25 cellular contexts compared by ENCODE assay signal in genomic region chr10:23155166-23155565, GRCh38. TPM values are rescaled to one million over a fixed set of nuclear protein-coding genes. Genes with fewer than 3 reads are reported as not detected.
DNase-seq lines count a peak whose midpoint lies in the region; ATAC-seq and TF ChIP-seq lines count a peak whose summit lies in the region.
"Had no signal": no experiment of that assay in that cellular context is flagged by ENCODE, and none has a peak within 500 bp of the region (broad histone marks: within the 10 kb centered on the region; RNA-seq: fewer than 3 reads in every experiment).

No MANE protein-coding gene starts in this region.

- H2AFZ ChIP-seq in mammary epithelial cell (ENCODE audit: low read depth, low read length) = no peak overlapping the region
- H2AFZ ChIP-seq in PC-9 = no peak overlapping the region

- H3K4me3 ChIP-seq in mammary epithelial cell (replicated peaks in 1 of 3; ENCODE audit: insufficient read depth in 1 of 3, low read depth in 2 of 3, low read length in 3 of 3) (no peak overlapping the region), PC-9 (no peak overlapping the region), epithelial cell of esophagus (ENCODE audit: low read length) (no peak overlapping the region), body of pancreas (no peak overlapping the region)
- H3K4me3 ChIP-seq: cardiac muscle cell, K562, psoas muscle, spleen had no signal

- H3F3A ChIP-seq in PC-9 (ENCODE audit: insufficient read depth, low read depth) = no peaks in the 10 kb centered on the region

- H3K4me3 Mint-ChIP-seq in MCF 10A (ENCODE audit: unreplicated experiment) = no peak overlapping the region
- no peak overlapping the region for H3K4me3 Mint-ChIP-seq in T-helper 2 cell treated with Interferon-gamma antibody and Interleukin-4, amounts not matched to agents 5 μg/mL and 100 μg/mL, for 36 hours
- H3K4me3 Mint-ChIP-seq: activated CD4-positive, alpha-beta T cell treated with anti-CD3 and anti-CD28 coated beads, Interleukin-2, amount 10 ng/mL, durations not matched to agents 7 days and 5 days; activated naive CD8-positive, alpha-beta T cell treated with anti-CD3 and anti-CD28 coated beads, Interleukin-2, amount 50 U/mL, for 24 hours; CD14-positive monocyte; HFFc6; neural crest cell had no signal

- H3K9me3 Mint-ChIP-seq in MCF 10A (ENCODE audit: unreplicated experiment) = no peaks in the 10 kb centered on the region
- no peaks in the 10 kb centered on the region for H3K9me3 Mint-ChIP-seq in T-helper 2 cell treated with Interferon-gamma antibody and Interleukin-4, amounts not matched to agents 5 μg/mL and 100 μg/mL, for 36 hours
- H3K9me3 Mint-ChIP-seq: activated CD4-positive, alpha-beta T cell treated with anti-CD3 and anti-CD28 coated beads, Interleukin-2, amount 10 ng/mL, durations not matched to agents 7 days and 5 days; activated naive CD8-positive, alpha-beta T cell treated with anti-CD3 and anti-CD28 coated beads, Interleukin-2, amount 50 U/mL, for 24 hours; CD14-positive monocyte; HFFc6; neural crest cell had no signal

- no peak for TF ChIP-seq POLR2A in body of pancreas (IDR thresholded peaks at IDR 0.05)

- H3K36me3 Mint-ChIP-seq in MCF 10A (ENCODE audit: insufficient read depth, unreplicated experiment) = no peaks in the 10 kb centered on the region
- H3K36me3 Mint-ChIP-seq in T-helper 2 cell treated with Interferon-gamma antibody and Interleukin-4, amounts not matched to agents 5 μg/mL and 100 μg/mL, for 36 hours (ENCODE audit: low read depth) = no peaks in the 10 kb centered on the region
- H3K36me3 Mint-ChIP-seq: CD14-positive monocyte had no signal

- in situ Hi-C loops in mammary epithelial cell (cut with MboI; ENCODE audit: low sequenced_read_pairs in 2 of 2) = loop anchor here in 1 of 2 donors (5.0 to 25.0 kb wide), 3 partner anchors 142 to 1407 kb away; no protein-coding TSS in a partner anchor

- no peak overlapping the region for H3K9ac ChIP-seq in mammary epithelial cell (ENCODE audit: insufficient read depth, low read length)

- no peaks in the 10 kb centered on the region for H4K20me1 ChIP-seq in mammary epithelial cell (ENCODE audit: insufficient read depth, low read length)
- H4K20me1 ChIP-seq in PC-9 (ENCODE audit: insufficient read depth) = no peaks in the 10 kb centered on the region

- no peaks in the 10 kb centered on the region for H3K79me2 ChIP-seq in mammary epithelial cell (ENCODE audit: insufficient read depth, low read length)
- no peaks in the 10 kb centered on the region for H3K79me2 ChIP-seq in PC-9 (ENCODE audit: low read depth)

- H3K4me1 Mint-ChIP-seq in MCF 10A (ENCODE audit: insufficient read depth, unreplicated experiment) = peaks cover 17% of the 10 kb centered on the region
- peaks cover 2% of the 10 kb centered on the region for H3K4me1 Mint-ChIP-seq in T-helper 2 cell treated with Interferon-gamma antibody and Interleukin-4, amounts not matched to agents 5 μg/mL and 100 μg/mL, for 36 hours (ENCODE audit: low read depth)

- WGBS in mammary epithelial cell (ENCODE audit: low coverage, missing lambda C conversion rate) = 77% methylated on average over 8 of the region's 8 CpGs
- 78 to 80% methylated on average over 7 to 8 of the region's 8 CpGs for WGBS in body of pancreas, 2 donors

- H3K9me3 ChIP-seq in mammary epithelial cell (replicated peaks; ENCODE audit: insufficient read depth, low read length) (no peaks in the 10 kb centered on the region), PC-9 (ENCODE audit: insufficient read depth, low read depth) (no peaks in the 10 kb centered on the region), body of pancreas (no peaks in the 10 kb centered on the region)
- H3K9me3 ChIP-seq: psoas muscle, spleen had no signal

- H3K9me2 ChIP-seq in PC-9 (ENCODE audit: insufficient read depth) = no peaks in the 10 kb centered on the region

- peaks cover 29% of the 10 kb centered on the region for H3K27me3 Mint-ChIP-seq in MCF 10A (ENCODE audit: insufficient read depth, unreplicated experiment)
- H3K27me3 Mint-ChIP-seq in T-helper 2 cell treated with Interferon-gamma antibody and Interleukin-4, amounts not matched to agents 5 μg/mL and 100 μg/mL, for 36 hours (ENCODE audit: low read depth) = peaks cover 3% of the 10 kb centered on the region

- ATAC-seq in HG03439 (IDR thresholded peaks at IDR 0.05; ENCODE audit: unreplicated experiment) = no peak
- no peak for ATAC-seq in body of pancreas
- ATAC-seq in GM18511 (IDR thresholded peaks at IDR 0.05; ENCODE audit: unreplicated experiment) = no peak
- ATAC-seq: K562, left cardiac atrium, psoas muscle had no signal

- CTCF ChIA-PET in MCF 10A (lab: Yijun Ruan, JAX) = interaction anchor here (0.5 to 9.7 kb wide), 7 partner anchors 8 to 1138 kb away, joined by 3 to 141 read pairs (median 3); no protein-coding TSS in a partner anchor
- CTCF ChIA-PET in mammary epithelial cell (lab: Charles Lee; ENCODE audit: low non-redundant PET) = no interaction called here
- CTCF ChIA-PET in PC-9 (lab: Charles Lee) = no interaction called here

- H3K27ac ChIP-seq in mammary epithelial cell (ENCODE audit: insufficient read depth, low read depth, low read length) = no peak overlapping the region
- no peak overlapping the region for H3K27ac ChIP-seq in PC-9
- H3K27ac ChIP-seq in body of pancreas = no peak overlapping the region
- H3K27ac ChIP-seq: cardiac muscle cell, epithelial cell of prostate, psoas muscle, spleen had no signal

- H3K4me2 ChIP-seq in mammary epithelial cell (ENCODE audit: insufficient read depth, low read depth, low read length) (no peak overlapping the region), PC-9 (peak overlapping the region; percentile 51)

- H3K27me3 ChIP-seq in mammary epithelial cell (ENCODE audit: insufficient read depth, low read length) (peaks cover 3% of the 10 kb centered on the region), PC-9 (ENCODE audit: insufficient read depth, low read depth) (no peaks in the 10 kb centered on the region), body of pancreas (no peaks in the 10 kb centered on the region)

- BruUV-seq in MCF 10A (replicated peaks; lab: Mats Ljungman, UMichigan) (no TSS peak), mammary epithelial cell (replicated peaks; lab: Mats Ljungman, UMichigan) (no TSS peak), PC-9 (replicated peaks; lab: Mats Ljungman, UMichigan) (no TSS peak)

- H3K27ac Mint-ChIP-seq in MCF 10A (ENCODE audit: low read depth, unreplicated experiment) = no peak overlapping the region
- no peak overlapping the region for H3K27ac Mint-ChIP-seq in T-helper 2 cell treated with Interferon-gamma antibody and Interleukin-4, amounts not matched to agents 5 μg/mL and 100 μg/mL, for 36 hours
- H3K27ac Mint-ChIP-seq: activated CD4-positive, alpha-beta T cell treated with anti-CD3 and anti-CD28 coated beads, Interleukin-2, amount 10 ng/mL, durations not matched to agents 7 days and 5 days; activated naive CD8-positive, alpha-beta T cell treated with anti-CD3 and anti-CD28 coated beads, Interleukin-2, amount 50 U/mL, for 24 hours; HFFc6 had no signal

- H3K4me1 ChIP-seq in mammary epithelial cell (ENCODE audit: insufficient read depth, low read length) (no peaks in the 10 kb centered on the region), PC-9 (replicated peaks; ENCODE audit: insufficient read depth) (no peaks in the 10 kb centered on the region), body of pancreas (peaks cover 16% of the 10 kb centered on the region)

- POLR2A ChIA-PET in MCF 10A (lab: Yijun Ruan, JAX) (no interaction called here), PC-9 (lab: Charles Lee; ENCODE audit: unreplicated experiment) (no interaction called here)

- dilution Hi-C loops in mammary epithelial cell (cut with HindIII; ENCODE audit: low sequenced_read_pairs) = loop anchor here (10.0 kb wide), 1 partner anchor 540 kb away; no protein-coding TSS in a partner anchor

- intact Hi-C loops in MCF 10A (cut with micrococcal nuclease) = loop anchor here (5.0 to 10.0 kb wide), 3 partner anchors 502 to 1400 kb away; no protein-coding TSS in a partner anchor
- intact Hi-C loops in mammary epithelial cell (cut with micrococcal nuclease) = loop anchor here (5.0 kb wide), 1 partner anchor 1402 kb away; no protein-coding TSS in a partner anchor
- intact Hi-C loops in PC-9 (cut with micrococcal nuclease; ENCODE audit: unreplicated experiment) = loop anchor here (5.0 kb wide), 2 partner anchors 377 to 1042 kb away; no protein-coding TSS in a partner anchor
- intact Hi-C loops in body of pancreas (cut with DNase I) = loop anchor here (5.0 kb wide), 1 partner anchor 142 kb away; no protein-coding TSS in a partner anchor

- H3K36me3 ChIP-seq in mammary epithelial cell (ENCODE audit: insufficient read depth, low read length) = no peaks in the 10 kb centered on the region
- H3K36me3 ChIP-seq in PC-9 (ENCODE audit: low read depth) = no peaks in the 10 kb centered on the region
- H3K36me3 ChIP-seq in body of pancreas (replicated peaks in 1 of 2; ENCODE audit: insufficient read depth in 1 of 2, low read depth in 2 of 2) = no peaks in the 10 kb centered on the region
- H3K36me3 ChIP-seq: cardiac muscle cell, spleen had no signal

- DNase-seq in MCF 10A (ENCODE audit: unreplicated experiment) (peak; percentile 67), mammary epithelial cell (no peak), PC-9 (no peak), epithelial cell of esophagus (ENCODE audit: low read depth) (peak; percentile 35), body of pancreas (no peak)
- no peak for DNase-seq in T-helper 2 cell treated with Interferon-gamma antibody and Interleukin-4, amounts not matched to agents 5 μg/mL and 100 μg/mL, for 36 hours (ENCODE audit: low spot score)
- DNase-seq: activated CD4-positive, alpha-beta T cell treated with anti-CD3 and anti-CD28 coated beads, Interleukin-2, amount 10 ng/mL, durations not matched to agents 7 days and 5 days; activated naive CD8-positive, alpha-beta T cell treated with anti-CD3 and anti-CD28 coated beads, Interleukin-2, amount 50 U/mL, for 24 hours; HFFc6; left cardiac atrium; NCI-H1105 treated with DMSO at 0.1 percent for 48 hours; NCI-H748 treated with DMSO at 0.1 percent for 48 hours; psoas muscle; spleen had no signal

- TF ChIP-seq CTCF in MCF 10A (IDR thresholded peaks at IDR 0.05; ENCODE audit: unreplicated experiment) = no peak
- no peak for TF ChIP-seq CTCF in mammary epithelial cell (conservative IDR thresholded peaks at IDR 0.05 in 1 of 2, IDR thresholded peaks at IDR 0.05 in 1 of 2; ENCODE audit: extremely low read depth in 1 of 2, insufficient read depth in 1 of 2, low read depth in 1 of 2, low read length in 2 of 2)
- no peak for TF ChIP-seq CTCF in PC-9 (conservative IDR thresholded peaks at IDR 0.05)
- no peak for TF ChIP-seq CTCF in epithelial cell of esophagus (IDR thresholded peaks at IDR 0.05; ENCODE audit: insufficient read depth, low read depth, low read length, missing control alignments)
- no peak for TF ChIP-seq CTCF in body of pancreas (IDR thresholded peaks at IDR 0.05)

RNA-seq across cellular contexts. Expression of gene PTF1A, which starts 36.9 kb away (rescaled TPM):
- total RNA-seq in MCF 10A (2022) (not detected in 2 replicates), mammary epithelial cell (not detected), PC-9 (2021) (not detected in 2 replicates), body of pancreas (100 to 1,000 TPM in 1 of 2 donors, 10 to 100 TPM in 1; 48.3 to 138 TPM)
- polyA plus RNA-seq in mammary epithelial cell = not detected
- polyA minus RNA-seq in mammary epithelial cell = not detected
- total RNA-seq: activated CD4-positive, alpha-beta T cell treated with anti-CD3 and anti-CD28 coated beads, Interleukin-2, amount 10 ng/mL, durations not matched to agents 7 days and 5 days; cardiac muscle cell; dermis microvascular lymphatic vessel endothelial cell; glomerular endothelial cell; HFFc6; K562; left cardiac atrium; psoas muscle; spleen; subcutaneous adipose tissue; urinary bladder had no signal
- polyA plus RNA-seq: cardiac muscle cell, CD14-positive monocyte, K562, psoas muscle, spleen, urinary bladder had no signal

RNA-seq across cellular contexts. Expression of gene MSRB2, which starts 59.8 kb away (rescaled TPM):
- total RNA-seq in MCF 10A (2022) = 19.0 TPM in 2 replicates
- 10 to 100 TPM in 1 of 2 donors, 1 to 10 TPM in 1; 7.8 to 20.9 TPM for total RNA-seq in mammary epithelial cell
- polyA plus RNA-seq in mammary epithelial cell = 15.7 TPM
- polyA minus RNA-seq in mammary epithelial cell = 19.2 TPM
- 28.3 and 31.7 TPM in 2 replicates for total RNA-seq in PC-9 (2021)
- total RNA-seq in body of pancreas = 1 to 10 TPM; 4.9 to 6.3 TPM

Comparison
In these comparisons a context has a peak if more than half of its experiments do, and no peak if none do; other contexts are left out.
1. DNase-seq: peak in MCF 10A (single experiment) and epithelial cell of esophagus (single experiment); none in mammary epithelial cell (single experiment), PC-9 (0 of 2), body of pancreas (0 of 4) and T-helper 2 cell treated with Interferon-gamma antibody and Interleukin-4, amounts not matched to agents 5 μg/mL and 100 μg/mL, for 36 hours (single experiment).
2. RNA of gene PTF1A, which starts 36.9 kb away (total RNA-seq): 48.3 to 138 TPM in body of pancreas; not detected in MCF 10A, not detected in mammary epithelial cell and not detected in PC-9; every median in the first group is over 10 times any median in the second.